8 cellular contexts compared by ENCODE assay signal in the genomic region with DNA sequence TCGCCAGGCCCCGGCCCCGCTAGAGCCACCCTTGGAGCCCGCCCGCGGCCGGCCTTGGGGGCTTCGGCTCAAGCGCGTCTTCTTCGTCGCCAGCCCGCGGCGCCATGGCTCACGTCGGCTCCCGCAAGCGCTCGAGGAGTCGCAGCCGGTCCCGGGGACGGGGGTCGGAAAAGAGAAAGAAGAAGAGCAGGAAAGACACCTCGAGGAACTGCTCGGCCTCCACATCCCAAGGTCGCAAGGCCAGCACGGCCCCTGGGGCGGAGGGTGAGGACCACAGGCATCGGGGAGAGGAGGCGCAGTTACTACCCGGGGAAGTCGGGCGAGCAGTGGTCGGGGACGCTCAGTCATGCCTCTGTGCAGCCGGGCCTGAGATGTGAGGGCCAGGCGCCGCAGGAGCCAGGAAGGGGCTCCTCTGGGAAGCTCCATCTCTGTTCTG. TPM values are rescaled to one million over a fixed set of nuclear protein-coding genes. Genes with fewer than 3 reads are reported as not detected.
DNase-seq lines count a peak whose midpoint lies in the region; ATAC-seq, FAIRE-seq and TF ChIP-seq lines count a peak whose summit lies in the region.

No MANE protein-coding gene starts in this region.

- ATAC-seq in activated T-cell treated with anti-CD3 and anti-CD28 coated beads, Interleukin-2, amount 50 U/mL, for 4 hours, result peak; percentile 27 to 29
- ATAC-seq in HG03520 (IDR thresholded peaks at IDR 0.05; ENCODE audit: unreplicated experiment), result peak; percentile 13
- ATAC-seq in activated naive CD8-positive, alpha-beta T cell treated with anti-CD3 and anti-CD28 coated beads, Interleukin-2, amount 50 U/mL, for 24 hours, result no peak
- no peak for ATAC-seq in GM21367 (IDR thresholded peaks at IDR 0.05; ENCODE audit: unreplicated experiment)

- no peaks in the 10 kb centered on the region for H4K20me1 ChIP-seq in keratinocyte (ENCODE audit: control insufficient read depth, extremely low read depth, insufficient read depth, low read length)

- H3K27me3 ChIP-seq in keratinocyte (ENCODE audit: control insufficient read depth, extremely low read depth, insufficient read depth, low read length), result no peaks in the 10 kb centered on the region
- no peaks in the 10 kb centered on the region for H3K27me3 ChIP-seq in stomach

- dilution Hi-C loops in keratinocyte (cut with MboI; ENCODE audit: extremely low pct_ligation_motif_present, low sequenced_read_pairs), result no loop called here

- H3K36me3 ChIP-seq in keratinocyte (ENCODE audit: control insufficient read depth in 2 of 2, extremely low read depth in 1 of 2, insufficient read depth in 2 of 2, low read length in 2 of 2), result peaks cover 11 to 26% of the 10 kb centered on the region in 2 experiments
- H3K36me3 ChIP-seq in stomach, result peaks cover 5 to 50% (median 38%) of the 10 kb centered on the region in 4 donors

- peak overlapping the region; percentile 78 for H3K27ac Mint-ChIP-seq in activated naive CD8-positive, alpha-beta T cell treated with anti-CD3 and anti-CD28 coated beads, Interleukin-2, amount 50 U/mL, for 24 hours

- H3K4me3 ChIP-seq in keratinocyte (ENCODE audit: control insufficient read depth in 2 of 3, extremely low read depth in 1 of 3, insufficient read depth in 2 of 3, low read depth in 1 of 3, low read length in 3 of 3) (peak overlapping the region; percentile 82 to 91 (median 84)), stomach (peak overlapping the region; percentile 94 to 100 (median 98))

- peaks cover 24% of the 10 kb centered on the region for H3K4me1 ChIP-seq in keratinocyte (ENCODE audit: control insufficient read depth, extremely low read depth, insufficient read depth, low read length)
- peaks cover 69 to 89% (median 87%) of the 10 kb centered on the region in 4 donors for H3K4me1 ChIP-seq in stomach

- peak overlapping the region; percentile 71 for H3K27ac ChIP-seq in keratinocyte (ENCODE audit: control insufficient read depth, insufficient read depth, low read length)
- H3K27ac ChIP-seq in stomach, result peak overlapping the region; percentile 88 to 93 (median 91)

- intact Hi-C loops in stomach (cut with DNase I; ENCODE audit: low total_unique reads), result loop anchor here (10.0 kb wide), 1 partner anchor 254 kb away; the partner anchor contains the start of genes MPHOSPH9 and MTRFR

- no peak for FAIRE-seq in keratinocyte (lab: Jason Lieb, UNC)

- peaks cover 4% of the 10 kb centered on the region for H3K36me3 Mint-ChIP-seq in activated T-cell treated with anti-CD3 and anti-CD28 coated beads, Interleukin-2, amount 50 U/mL, for 4 hours (ENCODE audit: insufficient read depth)
- peaks cover 2% of the 10 kb centered on the region for H3K36me3 Mint-ChIP-seq in activated naive CD8-positive, alpha-beta T cell treated with anti-CD3 and anti-CD28 coated beads, Interleukin-2, amount 50 U/mL, for 24 hours (ENCODE audit: low read depth)

- no peak for TF ChIP-seq POLR2A in stomach (IDR thresholded peaks at IDR 0.05)

- no peaks in the 10 kb centered on the region for H3K9me3 Mint-ChIP-seq in activated T-cell treated with anti-CD3 and anti-CD28 coated beads, Interleukin-2, amount 50 U/mL, for 4 hours
- no peaks in the 10 kb centered on the region for H3K9me3 Mint-ChIP-seq in activated naive CD8-positive, alpha-beta T cell treated with anti-CD3 and anti-CD28 coated beads, Interleukin-2, amount 50 U/mL, for 24 hours

- H2AFZ ChIP-seq in keratinocyte (ENCODE audit: control insufficient read depth, low read length), result peak overlapping the region; percentile 60

- no peaks in the 10 kb centered on the region for H3K9me3 ChIP-seq in keratinocyte (ENCODE audit: control insufficient read depth, low read depth, low read length)
- H3K9me3 ChIP-seq in stomach, result no peaks in the 10 kb centered on the region

- TF ChIP-seq EP300 in stomach (IDR thresholded peaks at IDR 0.05), result no peak

- H3K9me1 ChIP-seq in keratinocyte (ENCODE audit: control insufficient read depth, extremely low read depth, insufficient read depth, low read length), result peaks cover 2% of the 10 kb centered on the region

- H3K4me1 Mint-ChIP-seq in activated T-cell treated with anti-CD3 and anti-CD28 coated beads, Interleukin-2, amount 50 U/mL, for 4 hours (ENCODE audit: low read depth), result peaks cover 53% of the 10 kb centered on the region
- peaks cover 57% of the 10 kb centered on the region for H3K4me1 Mint-ChIP-seq in activated naive CD8-positive, alpha-beta T cell treated with anti-CD3 and anti-CD28 coated beads, Interleukin-2, amount 50 U/mL, for 24 hours

- DNase-seq in activated T-cell treated with anti-CD3 and anti-CD28 coated beads, Interleukin-2, amount 50 U/mL, for 4 hours, result no peak
- DNase-seq in activated T-cell treated with anti-CD3 and anti-CD28 coated beads for 4 hours, result no peak
- DNase-seq in activated naive CD8-positive, alpha-beta T cell treated with anti-CD3 and anti-CD28 coated beads, Interleukin-2, amount 50 U/mL, for 24 hours, result peak; percentile 33
- DNase-seq in keratinocyte (ENCODE audit: low read depth, low spot score), result no peak
- no peak for DNase-seq in stomach
- DNase-seq in H4 (ENCODE audit: low spot score), result no peak

- peak overlapping the region; percentile 86 for H3K9ac ChIP-seq in keratinocyte (ENCODE audit: control insufficient read depth, extremely low read depth, insufficient read depth, low read length)

- 0 to 1% (median 0%) methylated on average over 20 to 40 of the region's 40 CpGs for WGBS in stomach, 5 donors

- peak overlapping the region; percentile 84 for H3K4me2 ChIP-seq in keratinocyte (ENCODE audit: control insufficient read depth, extremely low read depth, insufficient read depth, low read depth, low read length)

- TF ChIP-seq CTCF in keratinocyte (optimal IDR thresholded peaks at IDR 0.05 in 1 of 3, IDR thresholded peaks at IDR 0.05 in 1 of 3, conservative IDR thresholded peaks at IDR 0.05 in 1 of 3; ENCODE audit: extremely low read depth in 1 of 3, insufficient read depth in 2 of 3, low read length in 3 of 3), result no peak
- TF ChIP-seq CTCF in stomach (IDR thresholded peaks at IDR 0.05), result no peak

- peak overlapping the region; percentile 90 for H3K4me3 Mint-ChIP-seq in activated T-cell treated with anti-CD3 and anti-CD28 coated beads, Interleukin-2, amount 50 U/mL, for 4 hours
- peak overlapping the region; percentile 88 for H3K4me3 Mint-ChIP-seq in activated naive CD8-positive, alpha-beta T cell treated with anti-CD3 and anti-CD28 coated beads, Interleukin-2, amount 50 U/mL, for 24 hours

- peaks cover 40% of the 10 kb centered on the region for H3K79me2 ChIP-seq in keratinocyte (ENCODE audit: control insufficient read depth, insufficient read depth, low read length)

- H3K27me3 Mint-ChIP-seq in activated T-cell treated with anti-CD3 and anti-CD28 coated beads, Interleukin-2, amount 50 U/mL, for 4 hours (ENCODE audit: low read depth), result no peaks in the 10 kb centered on the region
- H3K27me3 Mint-ChIP-seq in activated naive CD8-positive, alpha-beta T cell treated with anti-CD3 and anti-CD28 coated beads, Interleukin-2, amount 50 U/mL, for 24 hours, result no peaks in the 10 kb centered on the region

RNA-seq across cellular contexts. Expression of gene ARL6IP4, which starts 0.6 kb away (rescaled TPM):
- total RNA-seq in activated T-cell treated with anti-CD3 and anti-CD28 coated beads, Interleukin-2, amount 50 U/mL, for 4 hours, result 100 to 1,000 TPM; 118 to 141 (median 129) TPM
- 117 to 163 TPM (median 144 TPM) in 3 replicates for polyA plus RNA-seq in keratinocyte
- 46.7 TPM for polyA plus RNA-seq in keratinocyte (2011; ENCODE audit: low read depth)
- polyA plus RNA-seq in keratinocyte (2011; cell fraction: cytosol; rRNA removed), result 92.4 and 202 TPM in 2 replicates
- polyA plus RNA-seq in keratinocyte (2011; cell fraction: nucleus; rRNA removed), result 81.8 and 85.1 TPM in 2 replicates
- polyA plus RNA-seq in keratinocyte (2012; ENCODE audit: low replicate concordance), result 89.9 and 183 TPM in 2 replicates
- 29.0 to 41.2 TPM (median 30.1 TPM) in 3 replicates for polyA minus RNA-seq in keratinocyte
- polyA minus RNA-seq in keratinocyte (2011; cell fraction: cytosol; rRNA and poly(A)+ RNA removed), result 90.4 TPM
- 9.0 and 9.5 TPM in 2 replicates for polyA minus RNA-seq in keratinocyte (2011; cell fraction: nucleus; rRNA and poly(A)+ RNA removed)
- 100 to 1,000 TPM; 104 to 294 (median 181) TPM for total RNA-seq in stomach
- polyA plus RNA-seq in stomach, result 100 to 1,000 TPM; 321 to 432 (median 386) TPM
- 111 and 179 TPM in 2 replicates for total RNA-seq in H4 (2014; rRNA removed; shearing (Covaris generic))

RNA-seq across cellular contexts. Expression of gene OGFOD2, which starts 6.0 kb away (rescaled TPM):
- 10 to 100 TPM; 23.1 to 25.5 (median 24.7) TPM for total RNA-seq in activated T-cell treated with anti-CD3 and anti-CD28 coated beads, Interleukin-2, amount 50 U/mL, for 4 hours
- 6.9 to 14.1 TPM (median 7.9 TPM) in 3 replicates for polyA plus RNA-seq in keratinocyte
- 3.3 TPM for polyA plus RNA-seq in keratinocyte (2011; ENCODE audit: low read depth)
- 4.9 and 11.3 TPM in 2 replicates for polyA plus RNA-seq in keratinocyte (2011; cell fraction: cytosol; rRNA removed)
- 29.9 and 39.0 TPM in 2 replicates for polyA plus RNA-seq in keratinocyte (2011; cell fraction: nucleus; rRNA removed)
- 7.6 and 8.2 TPM in 2 replicates for polyA plus RNA-seq in keratinocyte (2012; ENCODE audit: low replicate concordance)
- 4.7 to 14.6 TPM (median 5.5 TPM) in 3 replicates for polyA minus RNA-seq in keratinocyte
- 16.3 TPM for polyA minus RNA-seq in keratinocyte (2011; cell fraction: cytosol; rRNA and poly(A)+ RNA removed)
- 4.9 and 8.8 TPM in 2 replicates for polyA minus RNA-seq in keratinocyte (2011; cell fraction: nucleus; rRNA and poly(A)+ RNA removed)
- 10 to 100 TPM in 2 of 5 donors, 1 to 10 TPM in 3; 1.7 to 29.2 (median 8.9) TPM for total RNA-seq in stomach
- polyA plus RNA-seq in stomach, result 10 to 100 TPM; 16.1 to 27.2 (median 18.9) TPM
- total RNA-seq in H4 (2014; rRNA removed; shearing (Covaris generic)), result 17.5 and 18.1 TPM in 2 replicates

RNA-seq across cellular contexts. Expression of gene ABCB9, which starts 14.8 kb away (rescaled TPM):
- total RNA-seq in activated T-cell treated with anti-CD3 and anti-CD28 coated beads, Interleukin-2, amount 50 U/mL, for 4 hours, result 1 to 10 TPM; 2.3 to 3.2 (median 2.9) TPM
- 4.0 to 5.7 TPM (median 4.7 TPM) in 3 replicates for polyA plus RNA-seq in keratinocyte
- 1.0 TPM for polyA plus RNA-seq in keratinocyte (2011; ENCODE audit: low read depth)
- polyA plus RNA-seq in keratinocyte (2011; cell fraction: cytosol; rRNA removed), result 2.5 and 3.3 TPM in 2 replicates
- polyA plus RNA-seq in keratinocyte (2011; cell fraction: nucleus; rRNA removed), result 7.5 and 11.4 TPM in 2 replicates
- polyA plus RNA-seq in keratinocyte (2012; ENCODE audit: low replicate concordance), result 1.7 and 7.0 TPM in 2 replicates
- 11.5 to 18.6 TPM (median 12.6 TPM) in 3 replicates for polyA minus RNA-seq in keratinocyte
- 8.6 TPM for polyA minus RNA-seq in keratinocyte (2011; cell fraction: cytosol; rRNA and poly(A)+ RNA removed)
- polyA minus RNA-seq in keratinocyte (2011; cell fraction: nucleus; rRNA and poly(A)+ RNA removed), result 9.4 and 10.2 TPM in 2 replicates
- 10 to 100 TPM in 1 of 5 donors, 1 to 10 TPM in 3, not detected in 1; 1.6 to 29.5 (median 3.6) TPM for total RNA-seq in stomach
- 1 to 10 TPM; 1.2 to 2.5 (median 1.9) TPM for polyA plus RNA-seq in stomach
- 6.5 and 19.3 TPM in 2 replicates for total RNA-seq in H4 (2014; rRNA removed; shearing (Covaris generic))

Comparison
In these comparisons a context has a peak if more than half of its experiments do, and no peak if none do; other contexts are left out.
1. ATAC-seq: peak in activated T-cell treated with anti-CD3 and anti-CD28 coated beads, Interleukin-2, amount 50 U/mL, for 4 hours (2 of 2) and HG03520 (single experiment); none in activated naive CD8-positive, alpha-beta T cell treated with anti-CD3 and anti-CD28 coated beads, Interleukin-2, amount 50 U/mL, for 24 hours (single experiment) and GM21367 (single experiment).